21 cellular contexts compared by ENCODE assay signal in the genomic region with DNA sequence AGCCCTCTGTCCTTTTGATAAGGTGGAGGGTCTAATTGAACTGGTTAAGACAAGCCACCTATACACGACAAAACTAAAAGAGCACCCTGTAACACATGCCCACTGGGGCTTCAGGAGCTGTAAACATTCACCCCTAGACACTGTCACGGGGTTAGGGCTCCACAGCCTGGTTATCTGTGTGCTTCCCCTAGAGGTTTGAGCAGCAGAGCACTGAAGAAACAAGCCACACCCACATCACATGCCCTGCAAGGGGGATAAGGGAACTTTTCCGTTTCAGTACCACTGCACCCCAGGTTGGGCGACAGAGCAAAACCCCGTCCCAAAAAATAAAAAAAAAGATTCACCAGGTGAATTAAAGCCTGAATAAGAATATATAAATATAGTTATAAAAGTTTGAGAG.
DNase-seq lines count a peak whose midpoint lies in the region; ATAC-seq and TF ChIP-seq lines count a peak whose summit lies in the region.
"Had no signal": no experiment of that assay in that cellular context is flagged by ENCODE, and none has a peak within 500 bp of the region (broad histone marks: within the 10 kb centered on the region; RNA-seq: fewer than 3 reads in every experiment).

No MANE protein-coding gene starts in this region.

- no peaks in the 10 kb centered on the region for H3K27me3 ChIP-seq in CD4-positive, alpha-beta memory T cell (ENCODE audit: insufficient read depth, low read length)
- H3K27me3 ChIP-seq: ascending aorta had no signal

- H3K9me3 Mint-ChIP-seq in WTC11 = no peaks in the 10 kb centered on the region
- peaks cover 3 to 19% (median 10%) of the 10 kb centered on the region in 8 donors for H3K9me3 Mint-ChIP-seq in CD4-positive, alpha-beta memory T cell
- H3K9me3 Mint-ChIP-seq in immature natural killer cell = peaks cover 0 to 9% (median 3%) of the 10 kb centered on the region in 6 donors
- H3K9me3 Mint-ChIP-seq: activated T-helper 2 cell treated with anti-CD3 and anti-CD28 coated beads, Interferon-gamma antibody, Interleukin-2, Interleukin-4, amounts not matched to agents 10 μg/mL and 5 μg/mL and 100 μg/mL, durations not matched to agents 14 hours and 24 hours and 36 hours had no signal

- in situ Hi-C loops in KBM-7 (cut with MboI; ENCODE audit: low pct_unique_long_range_greater_than_20kb, low sequenced_read_pairs) = no loop called here

- H3K9me3 ChIP-seq in CD4-positive, alpha-beta memory T cell (ENCODE audit: control insufficient read depth in 1 of 2, low read length in 2 of 2) = peaks cover 0 to 3% of the 10 kb centered on the region in 2 donors
- H3K9me3 ChIP-seq: ascending aorta had no signal

- no peak for TF ChIP-seq CTCF in WTC11 (IDR thresholded peaks at IDR 0.05)

- H3K36me3 ChIP-seq in CD4-positive, alpha-beta memory T cell (ENCODE audit: insufficient read depth, low read length) = no peaks in the 10 kb centered on the region
- H3K36me3 ChIP-seq: ascending aorta, WERI-Rb-1 had no signal

- H3K27ac Mint-ChIP-seq in WTC11 (no peak overlapping the region), immature natural killer cell (no peak overlapping the region)
- H3K27ac Mint-ChIP-seq in CD4-positive, alpha-beta memory T cell = no peak overlapping the region
- H3K27ac Mint-ChIP-seq: activated T-helper 2 cell treated with anti-CD3 and anti-CD28 coated beads, Interferon-gamma antibody, Interleukin-2, Interleukin-4, amounts not matched to agents 10 μg/mL and 5 μg/mL and 100 μg/mL, durations not matched to agents 14 hours and 24 hours and 36 hours had no signal

- H3K27ac ChIP-seq in CD4-positive, alpha-beta memory T cell (ENCODE audit: low read depth, low read length) = no peak overlapping the region
- H3K27ac ChIP-seq: ascending aorta, epithelial cell of prostate, KMS-11, WERI-Rb-1 had no signal

- H3K4me1 Mint-ChIP-seq in WTC11 = peaks cover 4% of the 10 kb centered on the region; the same call in 1 of the 2 replicates
- no peaks in the 10 kb centered on the region for H3K4me1 Mint-ChIP-seq in CD4-positive, alpha-beta memory T cell
- H3K4me1 Mint-ChIP-seq in immature natural killer cell = no peaks in the 10 kb centered on the region

- H3K27me3 Mint-ChIP-seq in WTC11 (ENCODE audit: low read depth) = no peaks in the 10 kb centered on the region
- peaks cover 2% of the 10 kb centered on the region in 2 donors for H3K27me3 Mint-ChIP-seq in CD4-positive, alpha-beta memory T cell
- peaks cover 0 to 2% (median 0%) of the 10 kb centered on the region in 3 donors for H3K27me3 Mint-ChIP-seq in immature natural killer cell (ENCODE audit: low read depth in 3 of 3)

- H3K36me3 Mint-ChIP-seq in WTC11 (no peaks in the 10 kb centered on the region), immature natural killer cell (no peaks in the 10 kb centered on the region)
- no peaks in the 10 kb centered on the region for H3K36me3 Mint-ChIP-seq in CD4-positive, alpha-beta memory T cell

- POLR2A ChIA-PET in WTC11 (lab: Charles Lee) = no interaction called here
- POLR2A ChIA-PET in CD4-positive, alpha-beta memory T cell (lab: Charles Lee; ENCODE audit: partially characterized antibody) = no interaction called here

- CTCF ChIA-PET in WTC11 (lab: Charles Lee) = interaction anchor here (1.4 kb wide), 1 partner anchor 401 kb away, joined by 3 read pairs; no protein-coding TSS in a partner anchor
- CTCF ChIA-PET in CD4-positive, alpha-beta memory T cell (lab: Charles Lee; ENCODE audit: partially characterized antibody) = no interaction called here

- no peak overlapping the region for H3K4me3 ChIP-seq in CD4-positive, alpha-beta memory T cell (ENCODE audit: low read length in 2 of 2)
- H3K4me3 ChIP-seq: ascending aorta had no signal

- H3K4me3 Mint-ChIP-seq in WTC11 = no peak overlapping the region
- no peak overlapping the region for H3K4me3 Mint-ChIP-seq in CD4-positive, alpha-beta memory T cell
- no peak overlapping the region for H3K4me3 Mint-ChIP-seq in immature natural killer cell

- intact Hi-C loops in CD4-positive, alpha-beta memory T cell (cut with micrococcal nuclease) = no loop called here

- ATAC-seq in GM18502 (IDR thresholded peaks at IDR 0.05; ENCODE audit: poor library complexity, unreplicated experiment) (peak; percentile 76), GM21423 (IDR thresholded peaks at IDR 0.05; ENCODE audit: unreplicated experiment) (peak; percentile 51), HG03280 (IDR thresholded peaks at IDR 0.05; ENCODE audit: unreplicated experiment) (peak; percentile 51), WTC11 (peak; percentile 81)
- ATAC-seq: PC-3, sciatic nerve had no signal

- H3K4me1 ChIP-seq in CD4-positive, alpha-beta memory T cell (ENCODE audit: insufficient read depth, low read length) = no peaks in the 10 kb centered on the region
- H3K4me1 ChIP-seq: ascending aorta had no signal

- DNase-seq in WTC11 (ENCODE audit: low spot score) (no peak), immature natural killer cell (no peak), KBM-7 (no peak), SIG-M5 treated with dmso at 0.1 percent for 504 hours (lab: John Stamatoyannopoulos, UW; ENCODE audit: unreplicated experiment) (no peak)
- DNase-seq in CD4-positive, alpha-beta memory T cell = no peak
- DNase-seq: GF-D8; islet precursor cell; midbrain; NCI-H1694; NCI-H510A; PC-3; stimulated activated CD4-positive, alpha-beta T cell treated with anti-CD3 and anti-CD28 coated beads, Interleukin-2, amount 100 ng/mL, for 48 hours; WERI-Rb-1 had no signal

TF ChIP-seq in WTC11, 78 proteins besides CTCF, POLR2A, EP300 and RAD21:
- TF ChIP-seq, protein P1, sequence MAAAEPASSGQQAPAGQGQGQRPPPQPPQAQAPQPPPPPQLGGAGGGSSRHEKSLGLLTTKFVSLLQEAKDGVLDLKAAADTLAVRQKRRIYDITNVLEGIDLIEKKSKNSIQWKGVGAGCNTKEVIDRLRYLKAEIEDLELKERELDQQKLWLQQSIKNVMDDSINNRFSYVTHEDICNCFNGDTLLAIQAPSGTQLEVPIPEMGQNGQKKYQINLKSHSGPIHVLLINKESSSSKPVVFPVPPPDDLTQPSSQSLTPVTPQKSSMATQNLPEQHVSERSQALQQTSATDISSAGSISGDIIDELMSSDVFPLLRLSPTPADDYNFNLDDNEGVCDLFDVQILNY (CRISPR knock-in tag; IDR thresholded peaks at IDR 0.05) = no peak
- TF ChIP-seq, protein P2, sequence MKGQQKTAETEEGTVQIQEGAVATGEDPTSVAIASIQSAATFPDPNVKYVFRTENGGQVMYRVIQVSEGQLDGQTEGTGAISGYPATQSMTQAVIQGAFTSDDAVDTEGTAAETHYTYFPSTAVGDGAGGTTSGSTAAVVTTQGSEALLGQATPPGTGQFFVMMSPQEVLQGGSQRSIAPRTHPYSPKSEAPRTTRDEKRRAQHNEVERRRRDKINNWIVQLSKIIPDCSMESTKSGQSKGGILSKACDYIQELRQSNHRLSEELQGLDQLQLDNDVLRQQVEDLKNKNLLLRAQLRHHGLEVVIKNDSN (CRISPR knock-in tag; IDR thresholded peaks at IDR 0.05) = no peak
- TF ChIP-seq ZNF121 (CRISPR knock-in tag; IDR thresholded peaks at IDR 0.05) (no peak), ELF4 (CRISPR knock-in tag; IDR thresholded peaks at IDR 0.05; ENCODE audit: low read depth) (no peak)
